Comparison of ENCODE assay signal across 13 cellular contexts in genomic region chr3:21435871-21436270, GRCh38.
A peak's percentile ranks its signal among the peaks of the same experiment; 100 is the strongest.
DNase-seq lines count a peak whose midpoint lies in the region; ATAC-seq and TF ChIP-seq lines count a peak whose summit lies in the region.
"Had no signal": no experiment of that assay in that cellular context is flagged by ENCODE, and none has a peak within 500 bp of the region (broad histone marks: within the 10 kb centered on the region; RNA-seq: fewer than 3 reads in every experiment).

No MANE protein-coding gene starts in this region.

- peaks cover 0 to 5% of the 10 kb centered on the region in 2 donors for H3K9me3 ChIP-seq in left lung

- H3K27me3 ChIP-seq in left lung = no peaks in the 10 kb centered on the region

- H3K27ac ChIP-seq in left lung = no peak overlapping the region

- H3K36me3 ChIP-seq in left lung = no peaks in the 10 kb centered on the region

- DNase-seq in Caki2 (ENCODE audit: low read depth) = peak; percentile 80
- DNase-seq in NCI-H446 treated with DMSO at 0.1 percent for 48 hours (lab: John Stamatoyannopoulos, UW) = peak; percentile 75
- DNase-seq in choroid plexus epithelial cell (ENCODE audit: low read depth) = peak; percentile 86
- DNase-seq in left lung = no peak
- no peak for DNase-seq in activated CD4-positive, alpha-beta T cell treated with anti-CD3 and anti-CD28 coated beads for 48 hours
- DNase-seq in Ammon's horn (ENCODE audit: low spot score) = no peak
- DNase-seq: activated naive CD8-positive, alpha-beta T cell treated with anti-CD3 and anti-CD28 coated beads, Interleukin-2, amount 10 ng/mL, durations not matched to agents 7 days and 5 days; NCI-H1417; NK-92 treated with Interleukin-12 subunit alpha and Interleukin-12 subunit beta, amount 100 ng/mL, for 24 hours; posterior cingulate gyrus; trophoblast cell had no signal

- peak; percentile 37 for ATAC-seq in left lung
- ATAC-seq in HG03565 (IDR thresholded peaks at IDR 0.05; ENCODE audit: unreplicated experiment) = no peak
- ATAC-seq in HG02623 (IDR thresholded peaks at IDR 0.05; ENCODE audit: unreplicated experiment) = no peak

- TF ChIP-seq CTCF in choroid plexus epithelial cell (conservative IDR thresholded peaks at IDR 0.05; ENCODE audit: low read depth, low read length) = no peak
- TF ChIP-seq CTCF in left lung (IDR thresholded peaks at IDR 0.05) = no peak

- H3K4me3 ChIP-seq in choroid plexus epithelial cell (ENCODE audit: low read depth, low read length) = no peak overlapping the region
- no peak overlapping the region for H3K4me3 ChIP-seq in left lung

- intact Hi-C loops in left lung (cut with DNase I) = no loop called here

- in situ Hi-C loops in Caki2 (cut with HindIII; ENCODE audit: low pct_unique_long_range_greater_than_20kb, low sequenced_read_pairs) = no loop called here

- H3K4me1 ChIP-seq in left lung = no peaks in the 10 kb centered on the region

Comparison
In these comparisons a context has a peak if more than half of its experiments do, and no peak if none do; other contexts are left out.
1. DNase-seq: peak in Caki2 (single experiment), NCI-H446 treated with DMSO at 0.1 percent for 48 hours (single experiment) and choroid plexus epithelial cell (single experiment); none in left lung (0 of 2), activated CD4-positive, alpha-beta T cell treated with anti-CD3 and anti-CD28 coated beads for 48 hours (single experiment) and Ammon's horn (single experiment).